10 cellular contexts compared by ENCODE assay signal in the genomic region with DNA sequence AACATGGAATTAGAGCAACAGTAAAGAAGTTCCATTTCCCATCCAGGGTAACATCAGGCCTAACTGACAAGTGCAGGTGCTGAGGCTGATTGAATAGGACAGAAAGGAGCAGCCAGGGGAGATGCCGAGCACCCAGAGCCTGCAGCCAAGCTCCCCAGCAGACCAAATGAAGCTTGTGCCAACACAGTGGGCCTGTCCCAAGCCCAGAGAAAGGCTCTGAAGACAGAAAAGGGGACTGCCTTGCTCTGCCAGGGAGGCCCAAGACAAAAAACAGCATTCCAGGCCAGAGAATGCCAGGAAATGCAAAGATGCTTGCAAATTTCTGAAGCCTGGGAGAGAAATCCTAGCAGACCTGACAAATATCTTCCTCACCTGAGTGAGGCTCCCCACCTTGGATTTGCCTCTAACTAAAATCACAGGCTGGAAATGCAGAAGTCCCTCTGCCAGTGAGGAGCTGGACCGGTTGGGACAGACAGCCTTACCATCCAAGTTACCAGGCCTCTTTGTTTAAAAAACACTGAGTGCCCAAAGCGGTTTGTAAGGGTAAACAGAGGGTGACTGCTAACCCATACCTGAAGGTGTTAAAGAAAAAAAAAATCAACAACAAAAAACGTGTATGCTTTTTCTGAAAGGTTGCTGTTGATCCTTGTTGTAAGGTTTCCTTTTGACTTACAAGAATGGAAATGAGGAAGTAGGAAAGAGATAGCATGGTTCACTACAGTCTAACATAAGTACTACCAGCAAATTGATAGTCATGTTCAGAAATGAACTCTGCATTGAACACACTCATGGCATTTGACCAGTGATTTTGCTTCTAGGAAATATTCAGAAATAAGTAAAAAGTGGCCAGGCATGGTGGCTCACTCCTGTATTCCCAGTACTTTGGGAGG. TPM values are rescaled to one million over a fixed set of nuclear protein-coding genes. Genes with fewer than 3 reads are reported as not detected.
DNase-seq lines count a peak whose midpoint lies in the region; ATAC-seq, FAIRE-seq and TF ChIP-seq lines count a peak whose summit lies in the region.
"Had no signal": no experiment of that assay in that cellular context is flagged by ENCODE, and none has a peak within 500 bp of the region (broad histone marks: within the 10 kb centered on the region; RNA-seq: fewer than 3 reads in every experiment).

No MANE protein-coding gene starts in this region.

- no peak overlapping the region for H3K27ac Mint-ChIP-seq in type B pancreatic cell
- H3K27ac Mint-ChIP-seq in activated naive CD4-positive, alpha-beta T cell treated with anti-CD3 and anti-CD28 coated beads for 36 hours: no peak overlapping the region

- H3K27ac ChIP-seq in HUES6 (ENCODE audit: low read depth, low read length): peak overlapping the region; percentile 47; the same call in 1 of the 2 replicates
- H3K27ac ChIP-seq: brain microvascular endothelial cell had no signal

- no peak overlapping the region for H3K4me3 ChIP-seq in HUES6 (ENCODE audit: low read depth, low read length)

- TF ChIP-seq CTCF in type B pancreatic cell (conservative IDR thresholded peaks at IDR 0.05): no peak

- peak; percentile 97 for ATAC-seq in GM18868 (IDR thresholded peaks at IDR 0.05; ENCODE audit: unreplicated experiment)
- ATAC-seq in HG02571 (IDR thresholded peaks at IDR 0.05; ENCODE audit: unreplicated experiment): peak; percentile 91
- ATAC-seq in left lobe of liver: peak; percentile 32

- H3K36me3 Mint-ChIP-seq in type B pancreatic cell: no peaks in the 10 kb centered on the region
- no peaks in the 10 kb centered on the region for H3K36me3 Mint-ChIP-seq in activated naive CD4-positive, alpha-beta T cell treated with anti-CD3 and anti-CD28 coated beads for 36 hours (ENCODE audit: low read depth)

- H3K36me3 ChIP-seq in HUES6 (ENCODE audit: control insufficient read depth, insufficient read depth, low read length): no peaks in the 10 kb centered on the region
- H3K36me3 ChIP-seq: brain microvascular endothelial cell had no signal

- DNase-seq in left lobe of liver (ENCODE audit: low spot score) (no peak), type B pancreatic cell (ENCODE audit: extremely low spot score, unreplicated experiment) (no peak), HTR-8/SVneo (ENCODE audit: insufficient read length, low spot score) (no peak), HT-29 (ENCODE audit: low spot score) (no peak)
- DNase-seq in activated naive CD4-positive, alpha-beta T cell treated with anti-CD3 and anti-CD28 coated beads for 36 hours: no peak
- DNase-seq: brain microvascular endothelial cell had no signal

- peaks cover 10% of the 10 kb centered on the region for H3K4me1 Mint-ChIP-seq in type B pancreatic cell (ENCODE audit: unreplicated experiment)
- no peaks in the 10 kb centered on the region for H3K4me1 Mint-ChIP-seq in activated naive CD4-positive, alpha-beta T cell treated with anti-CD3 and anti-CD28 coated beads for 36 hours (ENCODE audit: low read depth)

- H3K27me3 ChIP-seq in HUES6 (ENCODE audit: control insufficient read depth, insufficient read depth, low read length): no peaks in the 10 kb centered on the region
- H3K27me3 ChIP-seq: brain microvascular endothelial cell had no signal

- CTCF ChIA-PET in activated naive CD4-positive, alpha-beta T cell treated with anti-CD3 and anti-CD28 coated beads for 36 hours (lab: Charles Lee): interaction anchor here (0.6 to 1.4 kb wide), 3 partner anchors 100 to 127 kb away, joined by 3 to 5 read pairs (median 3); no protein-coding TSS in a partner anchor

- no peak for FAIRE-seq in HTR-8/SVneo (lab: Jason Lieb, UNC)
- FAIRE-seq: urothelium cell line had no signal

- intact Hi-C loops in activated naive CD4-positive, alpha-beta T cell treated with anti-CD3 and anti-CD28 coated beads for 36 hours (cut with micrococcal nuclease): no loop called here

- peaks cover 24% of the 10 kb centered on the region for H3K4me1 ChIP-seq in HUES6 (ENCODE audit: control insufficient read depth, insufficient read depth, low read length)

- H3K4me3 Mint-ChIP-seq in type B pancreatic cell: no peak overlapping the region
- no peak overlapping the region for H3K4me3 Mint-ChIP-seq in activated naive CD4-positive, alpha-beta T cell treated with anti-CD3 and anti-CD28 coated beads for 36 hours

- no peaks in the 10 kb centered on the region for H3K9me3 ChIP-seq in HUES6 (ENCODE audit: control insufficient read depth, insufficient read depth, low read depth, low read length)

- H3K9ac ChIP-seq in HUES6 (ENCODE audit: low read length): peak overlapping the region; percentile 29

- peaks cover 4% of the 10 kb centered on the region for H3K27me3 Mint-ChIP-seq in type B pancreatic cell
- H3K27me3 Mint-ChIP-seq in activated naive CD4-positive, alpha-beta T cell treated with anti-CD3 and anti-CD28 coated beads for 36 hours (ENCODE audit: low read depth): no peaks in the 10 kb centered on the region

- no peaks in the 10 kb centered on the region for H3K9me3 Mint-ChIP-seq in type B pancreatic cell
- no peaks in the 10 kb centered on the region for H3K9me3 Mint-ChIP-seq in activated naive CD4-positive, alpha-beta T cell treated with anti-CD3 and anti-CD28 coated beads for 36 hours

RNA-seq across cellular contexts. Expression of a gene that starts 11.9 kb away (rescaled TPM):
- total RNA-seq in left lobe of liver (92.4 TPM), type B pancreatic cell (ENCODE audit: low replicate concordance) (312 and 576 TPM in 2 replicates)
- 100 to 1,000 TPM; 686 to 722 TPM for total RNA-seq in activated naive CD4-positive, alpha-beta T cell treated with anti-CD3 and anti-CD28 coated beads for 36 hours
- 579 and 669 TPM in 2 replicates for total RNA-seq in HT-29 (2014; rRNA removed; shearing (Covaris generic))

RNA-seq across cellular contexts. Expression of a gene that starts 55.3 kb away (rescaled TPM):
- total RNA-seq in left lobe of liver (not detected), type B pancreatic cell (ENCODE audit: low replicate concordance) (not detected in 2 replicates)
- not detected for total RNA-seq in activated naive CD4-positive, alpha-beta T cell treated with anti-CD3 and anti-CD28 coated beads for 36 hours
- total RNA-seq in HT-29 (2014; rRNA removed; shearing (Covaris generic)): not detected in 2 replicates

Comparison
In these comparisons a context has a peak if more than half of its experiments do, and no peak if none do; other contexts are left out.
1. ATAC-seq: peak in every context shown above with its lines; median percentile 97 in GM18868; 91 in HG02571; 32 in left lobe of liver.